Comparison of ENCODE assay signal across 34 cellular contexts in the genomic region with DNA sequence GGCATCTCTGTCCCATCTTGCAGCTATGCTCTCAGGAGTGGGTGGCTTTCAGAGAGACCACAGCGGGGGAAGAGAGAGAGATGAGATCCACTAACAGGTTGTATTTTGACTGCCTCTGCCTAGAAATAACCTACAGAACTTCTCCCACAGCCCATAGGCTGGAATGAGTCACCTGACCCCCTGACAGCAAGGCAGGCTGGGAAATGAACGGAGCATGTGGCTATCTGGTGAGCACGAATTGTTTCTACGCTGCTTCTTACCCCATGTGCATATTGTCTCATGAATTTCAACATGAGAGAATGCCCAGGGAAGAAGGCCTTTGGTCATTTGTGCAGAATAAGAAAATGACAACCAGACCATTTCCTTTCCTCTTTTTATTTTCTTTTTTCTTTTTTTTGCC.
"Had no signal": no experiment of that assay in that cellular context is flagged by ENCODE, and none has a peak within 500 bp of the region (broad histone marks: within the 10 kb centered on the region; RNA-seq: fewer than 3 reads in every experiment).

No MANE protein-coding gene starts in this region.

- H3K36me3 ChIP-seq: adrenal gland, breast epithelium, gastrocnemius medialis, WERI-Rb-1 had no signal

- H3K36me3 Mint-ChIP-seq: activated CD4-positive, alpha-beta memory T cell treated with anti-CD3 and anti-CD28 coated beads for 36 hours; activated CD8-positive, alpha-beta memory T cell treated with anti-CD3 and anti-CD28 coated beads, Interleukin-2, amount 10 ng/mL, durations not matched to agents 7 days and 5 days; activated naive CD4-positive, alpha-beta T cell treated with anti-CD3 and anti-CD28 coated beads, Interleukin-2, amount 50 U/mL, for 24 hours; activated naive CD8-positive, alpha-beta T cell treated with anti-CD3 and anti-CD28 coated beads for 36 hours had no signal

- H3K27ac Mint-ChIP-seq: activated CD4-positive, alpha-beta memory T cell treated with anti-CD3 and anti-CD28 coated beads for 36 hours; activated CD4-positive, alpha-beta T cell treated with anti-CD3 and anti-CD28 coated beads for 36 hours; activated CD4-positive, alpha-beta T cell treated with anti-CD3 and anti-CD28 coated beads, Interleukin-2, amount 10 ng/mL, durations not matched to agents 24 days and 14 days; activated CD8-positive, alpha-beta memory T cell treated with anti-CD3 and anti-CD28 coated beads, Interleukin-2, amount 10 ng/mL, durations not matched to agents 7 days and 5 days; activated CD8-positive, alpha-beta T cell treated with anti-CD3 and anti-CD28 coated beads, Interleukin-2, amount 10 ng/mL, durations not matched to agents 7 days and 5 days; activated naive CD4-positive, alpha-beta T cell treated with anti-CD3 and anti-CD28 coated beads for 36 hours; activated naive CD4-positive, alpha-beta T cell treated with anti-CD3 and anti-CD28 coated beads, Interleukin-2, amount 50 U/mL, for 24 hours; activated naive CD8-positive, alpha-beta T cell treated with anti-CD3 and anti-CD28 coated beads for 36 hours; activated naive CD8-positive, alpha-beta T cell treated with anti-CD3 and anti-CD28 coated beads, Interleukin-2, amount 50 U/mL, for 24 hours; activated T-helper 1 cell treated with anti-CD3 and anti-CD28 coated beads, Interleukin-12 subunit alpha, Interleukin-12 subunit beta, Interleukin-2, Interleukin-4 antibody, amounts not matched to agents 30 ng/mL and 10 ng/mL and 1 ng/mL, durations not matched to agents 14 hours and 24 hours and 36 hours; activated T-helper 2 cell treated with anti-CD3 and anti-CD28 coated beads, Interferon-gamma antibody, Interleukin-2, Interleukin-4, amounts not matched to agents 10 μg/mL and 5 μg/mL and 100 μg/mL, durations not matched to agents 14 hours and 24 hours and 36 hours; dendritic cell treated with granulocyte-macrophage colony-stimulating factor and Interleukin-4, amounts not matched to agents 40 ng/mL and 50 ng/mL, for 4 days; endodermal cell had no signal

- H3K4me1 Mint-ChIP-seq: activated CD4-positive, alpha-beta T cell treated with anti-CD3 and anti-CD28 coated beads for 36 hours; activated CD4-positive, alpha-beta T cell treated with anti-CD3 and anti-CD28 coated beads, Interleukin-2, amount 10 ng/mL, durations not matched to agents 24 days and 14 days; activated CD8-positive, alpha-beta memory T cell treated with anti-CD3 and anti-CD28 coated beads, Interleukin-2, amount 10 ng/mL, durations not matched to agents 7 days and 5 days; activated naive CD4-positive, alpha-beta T cell treated with anti-CD3 and anti-CD28 coated beads, Interleukin-2, amount 50 U/mL, for 24 hours; activated naive CD8-positive, alpha-beta T cell treated with anti-CD3 and anti-CD28 coated beads for 36 hours; activated naive CD8-positive, alpha-beta T cell treated with anti-CD3 and anti-CD28 coated beads, Interleukin-2, amount 50 U/mL, for 24 hours; central memory CD8-positive, alpha-beta T cell had no signal

- H3K27ac ChIP-seq: adrenal gland, body of pancreas, breast epithelium, coronary artery, dorsolateral prefrontal cortex, foreskin keratinocyte, gastrocnemius medialis, WERI-Rb-1 had no signal

- DNase-seq: activated CD4-positive, alpha-beta memory T cell treated with anti-CD3 and anti-CD28 coated beads for 36 hours; activated CD4-positive, alpha-beta T cell treated with anti-CD3 and anti-CD28 coated beads for 36 hours; activated CD4-positive, alpha-beta T cell treated with anti-CD3 and anti-CD28 coated beads, Interleukin-2, amount 10 ng/mL, durations not matched to agents 24 days and 14 days; activated CD4-positive, CD25-positive, alpha-beta regulatory T cell; activated CD4-positive, CD25-positive, alpha-beta regulatory T cell treated with anti-CD3 and anti-CD28 coated beads, Interleukin-2, amount 50 U/mL, for 72 hours; activated CD8-positive, alpha-beta memory T cell treated with anti-CD3 and anti-CD28 coated beads, Interleukin-2, amount 10 ng/mL, durations not matched to agents 7 days and 5 days; activated CD8-positive, alpha-beta memory T cell treated with anti-CD3 and anti-CD28 coated beads, Interleukin-2, amount 50 U/mL, for 4 hours; activated CD8-positive, alpha-beta T cell treated with anti-CD3 and anti-CD28 coated beads, Interleukin-2, amount 10 ng/mL, durations not matched to agents 7 days and 5 days; activated effector memory CD4-positive, alpha-beta T cell treated with anti-CD3 and anti-CD28 coated beads, Interleukin-2, amount 50 U/mL, for 16 hours; activated naive CD4-positive, alpha-beta T cell treated with anti-CD3 and anti-CD28 coated beads for 36 hours; activated naive CD8-positive, alpha-beta T cell treated with anti-CD3 and anti-CD28 coated beads for 36 hours; activated naive CD8-positive, alpha-beta T cell treated with anti-CD3 and anti-CD28 coated beads, Interleukin-2, amount 50 U/mL, for 24 hours; activated T-cell treated with anti-CD3 and anti-CD28 coated beads, Interleukin-2, amount 50 U/mL, for 1 hour; activated T-cell treated with anti-CD3 and anti-CD28 coated beads, Interleukin-2, amount 50 U/mL, for 48 hours; adrenal gland; amygdala; aorta; dorsolateral prefrontal cortex; effector memory CD4-positive, alpha-beta T cell; endodermal cell; foreskin keratinocyte; gastrocnemius medialis; head of caudate nucleus; T-helper 2 cell; WERI-Rb-1 had no signal

- H3K4me1 ChIP-seq: adrenal gland, breast epithelium, foreskin keratinocyte, gastrocnemius medialis had no signal

- H3K4me3 ChIP-seq: adrenal gland, body of pancreas, breast epithelium, coronary artery, dorsolateral prefrontal cortex, gastrocnemius medialis had no signal

- H3K27me3 ChIP-seq: adrenal gland, body of pancreas, breast epithelium, foreskin keratinocyte, gastrocnemius medialis had no signal

- ATAC-seq: activated CD4-positive, alpha-beta T cell treated with anti-CD3 and anti-CD28 coated beads for 36 hours; activated CD8-positive, alpha-beta memory T cell treated with anti-CD3 and anti-CD28 coated beads, Interleukin-2, amount 10 ng/mL, durations not matched to agents 7 days and 5 days; activated CD8-positive, alpha-beta T cell treated with anti-CD3 and anti-CD28 coated beads, Interleukin-2, amount 10 ng/mL, durations not matched to agents 7 days and 5 days; activated naive CD8-positive, alpha-beta T cell treated with anti-CD3 and anti-CD28 coated beads, Interleukin-2, amount 50 U/mL, for 24 hours; body of pancreas; esophagus mucosa; gastrocnemius medialis had no signal

- H3K9me3 ChIP-seq: adrenal gland, body of pancreas, breast epithelium, gastrocnemius medialis had no signal

- H3K9me3 Mint-ChIP-seq: activated CD4-positive, alpha-beta memory T cell treated with anti-CD3 and anti-CD28 coated beads for 36 hours; activated CD4-positive, alpha-beta T cell treated with anti-CD3 and anti-CD28 coated beads, Interleukin-2, amount 10 ng/mL, durations not matched to agents 24 days and 14 days; activated naive CD4-positive, alpha-beta T cell treated with anti-CD3 and anti-CD28 coated beads for 36 hours; activated naive CD4-positive, alpha-beta T cell treated with anti-CD3 and anti-CD28 coated beads, Interleukin-2, amount 50 U/mL, for 24 hours; activated naive CD8-positive, alpha-beta T cell treated with anti-CD3 and anti-CD28 coated beads for 36 hours; activated naive CD8-positive, alpha-beta T cell treated with anti-CD3 and anti-CD28 coated beads, Interleukin-2, amount 50 U/mL, for 24 hours; activated T-helper 1 cell treated with anti-CD3 and anti-CD28 coated beads, Interleukin-12 subunit alpha, Interleukin-12 subunit beta, Interleukin-2, Interleukin-4 antibody, amounts not matched to agents 30 ng/mL and 10 ng/mL and 1 ng/mL, durations not matched to agents 14 hours and 24 hours and 36 hours; activated T-helper 2 cell treated with anti-CD3 and anti-CD28 coated beads, Interferon-gamma antibody, Interleukin-2, Interleukin-4, amounts not matched to agents 10 μg/mL and 5 μg/mL and 100 μg/mL, durations not matched to agents 14 hours and 24 hours and 36 hours; central memory CD8-positive, alpha-beta T cell; dendritic cell treated with granulocyte-macrophage colony-stimulating factor and Interleukin-4, amounts not matched to agents 40 ng/mL and 50 ng/mL, for 4 days; endodermal cell had no signal

- H3K4me3 Mint-ChIP-seq: activated CD4-positive, alpha-beta memory T cell treated with anti-CD3 and anti-CD28 coated beads for 36 hours; activated CD4-positive, alpha-beta T cell treated with anti-CD3 and anti-CD28 coated beads for 36 hours; activated CD4-positive, alpha-beta T cell treated with anti-CD3 and anti-CD28 coated beads, Interleukin-2, amount 10 ng/mL, durations not matched to agents 24 days and 14 days; activated CD8-positive, alpha-beta memory T cell treated with anti-CD3 and anti-CD28 coated beads, Interleukin-2, amount 10 ng/mL, durations not matched to agents 7 days and 5 days; activated CD8-positive, alpha-beta T cell treated with anti-CD3 and anti-CD28 coated beads, Interleukin-2, amount 10 ng/mL, durations not matched to agents 7 days and 5 days; activated naive CD4-positive, alpha-beta T cell treated with anti-CD3 and anti-CD28 coated beads for 36 hours; activated naive CD4-positive, alpha-beta T cell treated with anti-CD3 and anti-CD28 coated beads, Interleukin-2, amount 50 U/mL, for 24 hours; activated naive CD8-positive, alpha-beta T cell treated with anti-CD3 and anti-CD28 coated beads for 36 hours; activated naive CD8-positive, alpha-beta T cell treated with anti-CD3 and anti-CD28 coated beads, Interleukin-2, amount 50 U/mL, for 24 hours; activated T-helper 1 cell treated with anti-CD3 and anti-CD28 coated beads, Interleukin-12 subunit alpha, Interleukin-12 subunit beta, Interleukin-2, Interleukin-4 antibody, amounts not matched to agents 30 ng/mL and 10 ng/mL and 1 ng/mL, durations not matched to agents 14 hours and 24 hours and 36 hours; central memory CD8-positive, alpha-beta T cell; dendritic cell treated with granulocyte-macrophage colony-stimulating factor and Interleukin-4, amounts not matched to agents 40 ng/mL and 50 ng/mL, for 4 days; endodermal cell had no signal
